Comparison of ENCODE assay signal across 13 cellular contexts in genomic region chrX:121000589-121000988, GRCh38. TPM values are rescaled to one million over a fixed set of nuclear protein-coding genes. Genes with fewer than 3 reads are reported as not detected.
DNase-seq lines count a peak whose midpoint lies in the region; ATAC-seq and TF ChIP-seq lines count a peak whose summit lies in the region.
"Had no signal": no experiment of that assay in that cellular context is flagged by ENCODE, and none has a peak within 500 bp of the region (broad histone marks: within the 10 kb centered on the region; RNA-seq: fewer than 3 reads in every experiment).

No MANE protein-coding gene starts in this region.

- H2AFZ ChIP-seq in PC-9 (no peak overlapping the region), hepatocyte (no peak overlapping the region)

- H3K27me3 Mint-ChIP-seq in Calu3 (ENCODE audit: unreplicated experiment) = no peaks in the 10 kb centered on the region

- H3K9me2 ChIP-seq in PC-9 (ENCODE audit: insufficient read depth) = no peaks in the 10 kb centered on the region
- no peaks in the 10 kb centered on the region for H3K9me2 ChIP-seq in hepatocyte (replicated peaks; ENCODE audit: insufficient read depth)

- H3K4me2 ChIP-seq in PC-9 (no peak overlapping the region), hepatocyte (no peak overlapping the region)

- ATAC-seq in stimulated activated naive CD8-positive, alpha-beta T cell treated with anti-CD3 and anti-CD28 coated beads, Interleukin-15, Interleukin-2, amounts not matched to agents 100 U/mL and 50 U/mL, for 24 hours = no peak
- ATAC-seq in GM18498 (IDR thresholded peaks at IDR 0.05; ENCODE audit: unreplicated experiment) (no peak), GM19463 (IDR thresholded peaks at IDR 0.05; ENCODE audit: unreplicated experiment) (no peak)

- H3K27ac ChIP-seq in PC-9 (no peak overlapping the region), hepatocyte (no peak overlapping the region)

- TF ChIP-seq CTCF in Calu3 (IDR thresholded peaks at IDR 0.05; ENCODE audit: unreplicated experiment) (no peak), PC-9 (conservative IDR thresholded peaks at IDR 0.05) (peak; percentile 59), hepatocyte (IDR thresholded peaks at IDR 0.05; ENCODE audit: poor library complexity) (peak; percentile 31)

- H3K36me3 ChIP-seq in HAP-1 (replicated peaks) = no peaks in the 10 kb centered on the region
- no peaks in the 10 kb centered on the region for H3K36me3 ChIP-seq in PC-9 (ENCODE audit: low read depth)
- no peaks in the 10 kb centered on the region for H3K36me3 ChIP-seq in hepatocyte (replicated peaks; ENCODE audit: insufficient read depth, low read depth)

- DNase-seq in Calu3 = peak; percentile 20
- peak; percentile 15 to 43 for DNase-seq in HAP-1 (ENCODE audit: low spot score in 2 of 2)
- DNase-seq in PC-9 = peak in 1 of 2 experiments; percentile 45
- DNase-seq in hepatocyte (ENCODE audit: low spot score) = peak; percentile 19
- no peak for DNase-seq in stimulated activated naive CD8-positive, alpha-beta T cell treated with anti-CD3 and anti-CD28 coated beads, Interleukin-15, Interleukin-2, amounts not matched to agents 100 U/mL and 50 U/mL, for 24 hours
- no peak for DNase-seq in NCI-H226
- DNase-seq: activated CD8-positive, alpha-beta memory T cell treated with anti-CD3 and anti-CD28 coated beads for 24 hours; midbrain; NCI-H526; stimulated activated CD4-positive, alpha-beta T cell treated with anti-CD3 and anti-CD28 coated beads, Interleukin-4, amount 100 ng/mL, for 24 hours had no signal

- no peak overlapping the region for H3K4me3 ChIP-seq in HAP-1
- H3K4me3 ChIP-seq in PC-9 = no peak overlapping the region
- no peak overlapping the region for H3K4me3 ChIP-seq in hepatocyte

- H3K36me3 Mint-ChIP-seq in Calu3 (ENCODE audit: insufficient read depth, unreplicated experiment) = no peaks in the 10 kb centered on the region

- peaks cover 8% of the 10 kb centered on the region for H3K4me1 Mint-ChIP-seq in Calu3 (ENCODE audit: low read depth, unreplicated experiment)

- no peak overlapping the region for H3K4me3 Mint-ChIP-seq in Calu3 (ENCODE audit: low read depth, unreplicated experiment)

- BruUV-seq in Calu3 (replicated peaks; lab: Mats Ljungman, UMichigan) = no TSS peak
- BruUV-seq in PC-9 (replicated peaks; lab: Mats Ljungman, UMichigan) = no TSS peak

- no peaks in the 10 kb centered on the region for H3K9me3 ChIP-seq in HAP-1
- H3K9me3 ChIP-seq in PC-9 (ENCODE audit: insufficient read depth, low read depth) = no peaks in the 10 kb centered on the region
- H3K9me3 ChIP-seq in hepatocyte (ENCODE audit: low read depth) = no peaks in the 10 kb centered on the region

- POLR2A ChIA-PET in PC-9 (lab: Charles Lee; ENCODE audit: unreplicated experiment) = no interaction called here

- in situ Hi-C loops in HAP-1 (cut with MboI; ENCODE audit: low sequenced_read_pairs) = no loop called here

- H4K20me1 ChIP-seq in PC-9 (ENCODE audit: insufficient read depth) = 0 out of 2 replicates have a peak, but pooled peaks cover 5% of the 10 kb centered on the region
- H4K20me1 ChIP-seq in hepatocyte (ENCODE audit: insufficient read depth, poor library complexity, severe bottlenecking) = no peaks in the 10 kb centered on the region

- CTCF ChIA-PET in Calu3 (lab: Charles Lee) = no interaction called here
- CTCF ChIA-PET in PC-9 (lab: Charles Lee) = no interaction called here

- intact Hi-C loops in Calu3 (cut with micrococcal nuclease; ENCODE audit: unreplicated experiment) = loop anchor here (2.0 kb wide), 1 partner anchor 46 kb away; the partner anchor contains the start of gene GLUD2
- intact Hi-C loops in PC-9 (cut with micrococcal nuclease; ENCODE audit: unreplicated experiment) = no loop called here

- H3K9me3 Mint-ChIP-seq in Calu3 (ENCODE audit: low read depth, unreplicated experiment) = no peaks in the 10 kb centered on the region

- no peaks in the 10 kb centered on the region for H3K4me1 ChIP-seq in HAP-1
- no peaks in the 10 kb centered on the region for H3K4me1 ChIP-seq in PC-9 (replicated peaks; ENCODE audit: insufficient read depth)
- H3K4me1 ChIP-seq in hepatocyte (ENCODE audit: insufficient read depth) = no peaks in the 10 kb centered on the region

- H3K79me2 ChIP-seq in PC-9 (ENCODE audit: low read depth) (no peaks in the 10 kb centered on the region), hepatocyte (no peaks in the 10 kb centered on the region)

- H3K27me3 ChIP-seq in HAP-1 (ENCODE audit: low read depth) = no peaks in the 10 kb centered on the region
- H3K27me3 ChIP-seq in PC-9 (ENCODE audit: insufficient read depth, low read depth) = no peaks in the 10 kb centered on the region
- no peaks in the 10 kb centered on the region for H3K27me3 ChIP-seq in hepatocyte

- 53% methylated on average over 4 of the region's 4 CpGs for WGBS in hepatocyte (ENCODE audit: low lambda C conversion rate, missing lambda C conversion rate)

- no peak overlapping the region for H3K27ac Mint-ChIP-seq in Calu3 (ENCODE audit: unreplicated experiment)

- no peaks in the 10 kb centered on the region for H3F3A ChIP-seq in PC-9 (ENCODE audit: insufficient read depth, low read depth)

RNA-seq across cellular contexts. Expression of gene CT47A1, which starts 15.0 kb away (rescaled TPM):
- total RNA-seq in Calu3 (2022) (not detected in 2 replicates), PC-9 (2021) (not detected in 2 replicates), hepatocyte (not detected in 2 replicates)
- polyA plus RNA-seq in hepatocyte = not detected in 2 replicates
- total RNA-seq: dermis microvascular lymphatic vessel endothelial cell had no signal

RNA-seq across cellular contexts. Expression of gene CT47A2, which starts 19.9 kb away (rescaled TPM):
- total RNA-seq in Calu3 (2022) = not detected in 2 replicates
- not detected in 2 replicates for total RNA-seq in PC-9 (2021)
- total RNA-seq in hepatocyte = not detected in 2 replicates
- not detected in 2 replicates for polyA plus RNA-seq in hepatocyte
- total RNA-seq: dermis microvascular lymphatic vessel endothelial cell had no signal

RNA-seq across cellular contexts. Expression of gene CT47A3, which starts 24.7 kb away (rescaled TPM):
- total RNA-seq in Calu3 (2022) (not detected in 2 replicates), PC-9 (2021) (not detected in 2 replicates), hepatocyte (not detected in 2 replicates)
- polyA plus RNA-seq in hepatocyte = not detected in 2 replicates
- total RNA-seq: dermis microvascular lymphatic vessel endothelial cell had no signal

RNA-seq across cellular contexts. Expression of gene CT47A4, which starts 29.6 kb away (rescaled TPM):
- not detected in 2 replicates for total RNA-seq in Calu3 (2022)
- not detected in 2 replicates for total RNA-seq in PC-9 (2021)
- total RNA-seq in hepatocyte = not detected in 2 replicates
- polyA plus RNA-seq in hepatocyte = not detected in 2 replicates
- total RNA-seq: dermis microvascular lymphatic vessel endothelial cell had no signal

RNA-seq across cellular contexts. Expression of gene CT47A5, which starts 34.4 kb away (rescaled TPM):
- not detected in 2 replicates for total RNA-seq in Calu3 (2022)
- total RNA-seq in PC-9 (2021) = not detected in 2 replicates
- total RNA-seq in hepatocyte = not detected in 2 replicates
- not detected in 2 replicates for polyA plus RNA-seq in hepatocyte
- total RNA-seq: dermis microvascular lymphatic vessel endothelial cell had no signal

Comparison
In these comparisons a context has a peak if more than half of its experiments do, and no peak if none do; other contexts are left out.
1. DNase-seq: peak in Calu3 (single experiment), HAP-1 (2 of 2) and hepatocyte (single experiment); none in stimulated activated naive CD8-positive, alpha-beta T cell treated with anti-CD3 and anti-CD28 coated beads, Interleukin-15, Interleukin-2, amounts not matched to agents 100 U/mL and 50 U/mL, for 24 hours (single experiment) and NCI-H226 (single experiment).